Comparison of ENCODE assay signal across 22 cellular contexts in the genomic region with DNA sequence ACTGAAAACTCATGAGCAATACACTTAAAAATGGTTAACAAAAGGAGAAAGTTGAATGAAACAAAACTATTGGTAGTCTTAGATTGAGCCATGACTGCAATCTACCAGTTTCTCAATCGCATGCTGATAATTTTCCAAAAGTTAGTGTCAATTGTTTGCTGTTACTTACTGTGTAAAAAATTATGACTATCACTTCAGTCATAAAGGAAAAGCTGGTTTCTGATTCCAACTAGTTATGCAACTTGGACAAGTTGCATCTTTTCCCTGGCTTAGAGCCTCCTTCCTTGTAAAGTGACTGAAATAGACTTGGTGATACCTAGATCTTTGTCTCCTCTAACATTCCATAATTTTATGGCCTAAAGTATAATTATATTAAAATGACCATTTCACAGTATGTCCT.
"Had no signal": no experiment of that assay in that cellular context is flagged by ENCODE, and none has a peak within 500 bp of the region (broad histone marks: within the 10 kb centered on the region; RNA-seq: fewer than 3 reads in every experiment).

No MANE protein-coding gene starts in this region.

- ATAC-seq: gastroesophageal sphincter; heart left ventricle; naive thymus-derived CD4-positive, alpha-beta T cell; stimulated activated naive CD8-positive, alpha-beta T cell treated with anti-CD3 and anti-CD28 coated beads, Interleukin-15, Interleukin-2, amounts not matched to agents 100 U/mL and 50 U/mL, for 24 hours had no signal

- H3K27me3 ChIP-seq: esophagus squamous epithelium, gastroesophageal sphincter, neural progenitor cell, right atrium auricular region, vagina had no signal

- H3K4me3 ChIP-seq: esophagus squamous epithelium, gastroesophageal sphincter, heart left ventricle, neural progenitor cell, right atrium auricular region, skin epidermis, vagina had no signal

- DNase-seq: activated CD4-positive, alpha-beta T cell treated with anti-CD3 and anti-CD28 coated beads, Interleukin-2, amount 50 U/mL, for 1 hour; activated CD8-positive, alpha-beta memory T cell treated with anti-CD3 and anti-CD28 coated beads for 24 hours; activated CD8-positive, alpha-beta memory T cell treated with anti-CD3 and anti-CD28 coated beads, Interleukin-2, amount 50 U/mL, for 48 hours; activated effector memory CD4-positive, alpha-beta T cell treated with Interleukin-2 at 50 U/mL for 16 hours; activated naive CD4-positive, alpha-beta T cell treated with anti-CD3 and anti-CD28 coated beads, Interleukin-2, amount 50 U/mL, for 16 hours; activated T-cell treated with anti-CD3 and anti-CD28 coated beads, Interleukin-2, amount 50 U/mL, for 48 hours; aorta; effector CD4-positive, alpha-beta T cell; esophagus squamous epithelium; heart left ventricle; kidney glomerular epithelial cell; mesenchymal stem cell; naive thymus-derived CD4-positive, alpha-beta T cell; stimulated activated naive CD8-positive, alpha-beta T cell treated with anti-CD3 and anti-CD28 coated beads, Interleukin-15, Interleukin-2, amounts not matched to agents 100 U/mL and 50 U/mL, for 24 hours; T1000; trophoblast cell had no signal

- H2AFZ ChIP-seq: neural progenitor cell had no signal

- H3K9me3 Mint-ChIP-seq: naive thymus-derived CD4-positive, alpha-beta T cell; neural progenitor cell had no signal

- H3K27ac Mint-ChIP-seq: naive thymus-derived CD4-positive, alpha-beta T cell; neural progenitor cell; progenitor cell of endocrine pancreas had no signal

- H3K4me1 Mint-ChIP-seq: naive thymus-derived CD4-positive, alpha-beta T cell had no signal

- H3K36me3 ChIP-seq: esophagus squamous epithelium, gastroesophageal sphincter, heart left ventricle, neural progenitor cell, right atrium auricular region, vagina had no signal

- H3K9ac ChIP-seq: neural progenitor cell had no signal

- H3K27ac ChIP-seq: gastroesophageal sphincter, heart left ventricle, neural progenitor cell, right atrium auricular region, skin epidermis, vagina had no signal

- H3K4me3 Mint-ChIP-seq: naive thymus-derived CD4-positive, alpha-beta T cell; neural progenitor cell had no signal

- H3K4me2 ChIP-seq: neural progenitor cell had no signal

- H3K9me3 ChIP-seq: esophagus squamous epithelium, gastroesophageal sphincter, heart left ventricle, right atrium auricular region, vagina had no signal

- H3K4me1 ChIP-seq: gastroesophageal sphincter, heart left ventricle, neural progenitor cell, right atrium auricular region, vagina had no signal

- H3K36me3 Mint-ChIP-seq: naive thymus-derived CD4-positive, alpha-beta T cell; neural progenitor cell had no signal
